Comparison of ENCODE assay signal across 9 cellular contexts in genomic region chr1:44806025-44806703, GRCh38. TPM values are rescaled to one million over a fixed set of nuclear protein-coding genes. Genes with fewer than 3 reads are reported as not detected.
DNase-seq lines count a peak whose midpoint lies in the region; ATAC-seq and TF ChIP-seq lines count a peak whose summit lies in the region.
"Had no signal": no experiment of that assay in that cellular context is flagged by ENCODE, and none has a peak within 500 bp of the region (broad histone marks: within the 10 kb centered on the region; RNA-seq: fewer than 3 reads in every experiment).

No MANE protein-coding gene starts in this region.

- TF ChIP-seq CTCF in body of pancreas (IDR thresholded peaks at IDR 0.05): no peak
- TF ChIP-seq CTCF in lower lobe of right lung (IDR thresholded peaks at IDR 0.05): no peak
- TF ChIP-seq CTCF in thoracic aorta (IDR thresholded peaks at IDR 0.05): no peak

- DNase-seq in activated CD8-positive, alpha-beta memory T cell treated with anti-CD3 and anti-CD28 coated beads, Interleukin-2, amount 10 ng/mL, durations not matched to agents 7 days and 5 days: no peak
- DNase-seq in activated CD8-positive, alpha-beta memory T cell treated with anti-CD3 and anti-CD28 coated beads, Interleukin-2, amount 50 U/mL, for 4 hours: no peak
- DNase-seq in body of pancreas (peak in 1 of 4 donors; percentile 2), lower lobe of right lung (no peak), thoracic aorta (ENCODE audit: low spot score) (no peak)

- no peaks in the 10 kb centered on the region for H3K27me3 Mint-ChIP-seq in activated CD8-positive, alpha-beta memory T cell treated with anti-CD3 and anti-CD28 coated beads, Interleukin-2, amount 10 ng/mL, durations not matched to agents 7 days and 5 days

- no peaks in the 10 kb centered on the region for H3K27me3 ChIP-seq in body of pancreas
- no peaks in the 10 kb centered on the region for H3K27me3 ChIP-seq in lower lobe of right lung (ENCODE audit: low read depth)
- H3K27me3 ChIP-seq in thoracic aorta (replicated peaks; ENCODE audit: insufficient read depth): no peaks in the 10 kb centered on the region

- H3K27ac ChIP-seq in body of pancreas: peak overlapping the region; percentile 91 to 99 (median 98)
- H3K27ac ChIP-seq in lower lobe of right lung: peak overlapping the region; percentile 100
- H3K27ac ChIP-seq in thoracic aorta: peak overlapping the region; percentile 99 to 100

- peaks cover 37% of the 10 kb centered on the region for H3K36me3 Mint-ChIP-seq in activated CD8-positive, alpha-beta memory T cell treated with anti-CD3 and anti-CD28 coated beads, Interleukin-2, amount 10 ng/mL, durations not matched to agents 7 days and 5 days

- H3K4me1 ChIP-seq in body of pancreas: peaks cover 77% of the 10 kb centered on the region
- peaks cover 97% of the 10 kb centered on the region for H3K4me1 ChIP-seq in lower lobe of right lung
- peaks cover 60 to 94% of the 10 kb centered on the region in 2 donors for H3K4me1 ChIP-seq in thoracic aorta (ENCODE audit: control insufficient read depth in 1 of 2, low read depth in 2 of 2)

- CTCF ChIA-PET in activated CD8-positive, alpha-beta memory T cell treated with anti-CD3 and anti-CD28 coated beads, Interleukin-2, amount 10 ng/mL, durations not matched to agents 7 days and 5 days (lab: Charles Lee): interaction anchor here (1.1 to 5.2 kb wide), 4 partner anchors 9 to 23 kb away, joined by 4 to 56 read pairs (median 8); no protein-coding TSS in a partner anchor

- H3K9me3 Mint-ChIP-seq in activated CD8-positive, alpha-beta memory T cell treated with anti-CD3 and anti-CD28 coated beads, Interleukin-2, amount 10 ng/mL, durations not matched to agents 7 days and 5 days (ENCODE audit: low read depth): no peaks in the 10 kb centered on the region

- H3K4me3 Mint-ChIP-seq in activated CD8-positive, alpha-beta memory T cell treated with anti-CD3 and anti-CD28 coated beads, Interleukin-2, amount 10 ng/mL, durations not matched to agents 7 days and 5 days: no peak overlapping the region

- H3K4me3 ChIP-seq in body of pancreas: no peak overlapping the region
- H3K4me3 ChIP-seq in lower lobe of right lung: no peak overlapping the region
- H3K4me3 ChIP-seq in thoracic aorta: peak overlapping the region; percentile 52

- intact Hi-C loops in body of pancreas (cut with DNase I) (no loop called here), lower lobe of right lung (cut with DNase I) (no loop called here)

- H3K27ac Mint-ChIP-seq in activated CD8-positive, alpha-beta memory T cell treated with anti-CD3 and anti-CD28 coated beads, Interleukin-2, amount 10 ng/mL, durations not matched to agents 7 days and 5 days: peak overlapping the region; percentile 99

- H3K4me1 Mint-ChIP-seq in activated CD8-positive, alpha-beta memory T cell treated with anti-CD3 and anti-CD28 coated beads, Interleukin-2, amount 10 ng/mL, durations not matched to agents 7 days and 5 days: peaks cover 68% of the 10 kb centered on the region

- TF ChIP-seq POLR2A in body of pancreas (IDR thresholded peaks at IDR 0.05): no peak

- H3K36me3 ChIP-seq in body of pancreas (replicated peaks in 1 of 2; ENCODE audit: insufficient read depth in 1 of 2, low read depth in 2 of 2) (no peaks in the 10 kb centered on the region), lower lobe of right lung (peaks cover 45% of the 10 kb centered on the region), thoracic aorta (peaks cover 33% of the 10 kb centered on the region)

- WGBS in body of pancreas, 2 donors: 91 to 97% methylated on average over 17 to 48 of the region's 70 CpGs

- H3K9me3 ChIP-seq in body of pancreas: no peaks in the 10 kb centered on the region
- H3K9me3 ChIP-seq in lower lobe of right lung: no peaks in the 10 kb centered on the region
- no peaks in the 10 kb centered on the region for H3K9me3 ChIP-seq in thoracic aorta

- ATAC-seq in activated CD8-positive, alpha-beta memory T cell treated with anti-CD3 and anti-CD28 coated beads, Interleukin-2, amount 10 ng/mL, durations not matched to agents 7 days and 5 days: no peak
- ATAC-seq in body of pancreas (no peak), lower lobe of right lung (no peak), thoracic aorta (ENCODE audit: insufficient number of reproducible peaks, low FRiP score, low read depth) (no peak), HG03439 (IDR thresholded peaks at IDR 0.05; ENCODE audit: unreplicated experiment) (no peak), GM21528 (IDR thresholded peaks at IDR 0.05; ENCODE audit: low FRiP score, unreplicated experiment) (no peak), HG02981 (IDR thresholded peaks at IDR 0.05; ENCODE audit: unreplicated experiment) (no peak)

RNA-seq across cellular contexts. Expression of gene DYNLT4, which starts 1.0 kb away (rescaled TPM):
- 1 to 10 TPM in 1 of 2 experiments, under 1 TPM in 1; 0.40 to 1.3 TPM for total RNA-seq in activated CD8-positive, alpha-beta memory T cell treated with anti-CD3 and anti-CD28 coated beads, Interleukin-2, amount 10 ng/mL, durations not matched to agents 7 days and 5 days
- total RNA-seq in body of pancreas (1 to 10 TPM in 1 of 2 donors, not detected in 1; 2.9 TPM), lower lobe of right lung (5.2 TPM), thoracic aorta (not detected)

RNA-seq across cellular contexts. Expression of gene BTBD19, which starts 2.2 kb away (rescaled TPM):
- 1 to 10 TPM; 3.7 to 4.5 TPM for total RNA-seq in activated CD8-positive, alpha-beta memory T cell treated with anti-CD3 and anti-CD28 coated beads, Interleukin-2, amount 10 ng/mL, durations not matched to agents 7 days and 5 days
- total RNA-seq in body of pancreas (1 to 10 TPM; 5.7 to 9.9 TPM), lower lobe of right lung (8.7 TPM), thoracic aorta (10 to 100 TPM; 18.8 to 53.6 TPM)

RNA-seq across cellular contexts. Expression of gene PLK3, which starts 6.0 kb away (rescaled TPM):
- 10 to 100 TPM; 43.1 to 48.9 TPM for total RNA-seq in activated CD8-positive, alpha-beta memory T cell treated with anti-CD3 and anti-CD28 coated beads, Interleukin-2, amount 10 ng/mL, durations not matched to agents 7 days and 5 days
- total RNA-seq in body of pancreas (10 to 100 TPM; 20.8 to 29.7 TPM), lower lobe of right lung (27.7 TPM), thoracic aorta (100 to 1,000 TPM; 103 to 142 TPM)

RNA-seq across cellular contexts. Expression of gene BEST4, which starts 18.2 kb away (rescaled TPM):
- under 1 TPM; 0.73 to 0.79 TPM for total RNA-seq in activated CD8-positive, alpha-beta memory T cell treated with anti-CD3 and anti-CD28 coated beads, Interleukin-2, amount 10 ng/mL, durations not matched to agents 7 days and 5 days
- under 1 TPM in 1 of 2 donors, not detected in 1; 0.26 TPM for total RNA-seq in body of pancreas
- 1.7 TPM for total RNA-seq in lower lobe of right lung
- 1 to 10 TPM in 1 of 2 donors, not detected in 1; 4.1 TPM for total RNA-seq in thoracic aorta
- total RNA-seq: RPMI7951 had no signal

RNA-seq across cellular contexts. Expression of gene RPS8, which starts 30.8 kb away (rescaled TPM):
- 1,000 to 10,000 TPM; 1,353 to 1,538 TPM for total RNA-seq in activated CD8-positive, alpha-beta memory T cell treated with anti-CD3 and anti-CD28 coated beads, Interleukin-2, amount 10 ng/mL, durations not matched to agents 7 days and 5 days
- total RNA-seq in body of pancreas (1,000 to 10,000 TPM; 1,064 to 1,413 TPM), lower lobe of right lung (1,341 TPM), thoracic aorta (1,000 to 10,000 TPM; 1,019 to 1,075 TPM)
